ENCODE assay signal across 1 cellular context in genomic region chr15:83446417-83446816, GRCh38.
TF ChIP-seq lines count a peak whose summit lies in the region.

No MANE protein-coding gene starts in this region.

TF ChIP-seq in WTC11, 78 proteins besides CTCF, POLR2A, EP300 and RAD21 (continued from another document):
- TF ChIP-seq HMGA2 (CRISPR knock-in tag; IDR thresholded peaks at IDR 0.05) (no peak), IRF1 (CRISPR knock-in tag; IDR thresholded peaks at IDR 0.05) (no peak)
